In the genomic region with DNA sequence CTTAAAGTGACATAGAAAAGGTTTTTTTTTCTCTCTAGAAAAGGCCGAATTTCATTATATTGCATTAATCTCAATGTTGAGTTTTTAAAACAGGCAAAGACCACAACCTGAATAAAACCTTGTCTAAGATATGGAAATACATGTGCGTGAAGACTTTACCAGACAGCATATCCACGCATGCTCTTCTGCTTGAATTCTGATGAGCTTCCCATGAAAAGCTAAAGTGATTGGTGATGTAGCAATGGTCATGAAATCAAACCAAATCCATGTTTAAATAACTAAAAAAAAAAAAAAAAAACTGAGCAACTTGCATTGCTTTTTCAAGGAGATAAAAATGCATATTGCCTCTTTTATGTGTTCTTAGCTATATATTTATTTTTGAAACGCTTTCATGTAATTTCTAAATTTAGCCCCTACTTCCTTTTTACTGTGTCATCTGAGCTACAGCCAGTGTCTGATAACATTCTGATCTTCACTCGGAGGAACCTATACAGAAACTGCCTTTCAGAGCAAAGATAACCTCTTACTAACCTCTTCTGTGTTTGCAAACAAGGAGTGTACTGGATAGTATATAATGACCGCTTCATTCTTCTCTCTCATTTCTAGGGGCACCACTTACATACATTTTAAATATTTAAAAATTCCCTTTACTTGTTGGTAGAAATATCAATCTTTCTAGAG, we compare ENCODE assay signal across 10 cellular contexts.
DNase-seq lines count a peak whose midpoint lies in the region; ATAC-seq and TF ChIP-seq lines count a peak whose summit lies in the region.
"Had no signal": no experiment of that assay in that cellular context is flagged by ENCODE, and none has a peak within 500 bp of the region (broad histone marks: within the 10 kb centered on the region; RNA-seq: fewer than 3 reads in every experiment).

No MANE protein-coding gene starts in this region.

- intact Hi-C loops in activated CD8-positive, alpha-beta T cell treated with anti-CD3 and anti-CD28 coated beads for 36 hours (cut with micrococcal nuclease), result no loop called here

- no peak for TF ChIP-seq CTCF in activated CD8-positive, alpha-beta T cell treated with anti-CD3 and anti-CD28 coated beads for 36 hours (IDR thresholded peaks at IDR 0.05)

- peak overlapping the region; percentile 78 for H3K27ac Mint-ChIP-seq in activated naive CD4-positive, alpha-beta T cell treated with anti-CD3 and anti-CD28 coated beads, Interleukin-2, amount 50 U/mL, for 24 hours
- peak overlapping the region in 1 of 2 donors; percentile 37 for H3K27ac Mint-ChIP-seq in activated naive CD4-positive, alpha-beta T cell treated with anti-CD3 and anti-CD28 coated beads, Interleukin-2, amount 50 U/mL, for 72 hours
- H3K27ac Mint-ChIP-seq in activated CD8-positive, alpha-beta T cell treated with anti-CD3 and anti-CD28 coated beads for 36 hours, result peak overlapping the region; percentile 51

- ATAC-seq in activated naive CD4-positive, alpha-beta T cell treated with anti-CD3 and anti-CD28 coated beads, Interleukin-2, amount 50 U/mL, for 72 hours, result no peak
- ATAC-seq in HG03442 (IDR thresholded peaks at IDR 0.05; ENCODE audit: unreplicated experiment) (peak; percentile 89), HG02571 (IDR thresholded peaks at IDR 0.05; ENCODE audit: unreplicated experiment) (no peak)
- no peak for ATAC-seq in activated CD8-positive, alpha-beta T cell treated with anti-CD3 and anti-CD28 coated beads for 36 hours

- CTCF ChIA-PET in activated CD8-positive, alpha-beta T cell treated with anti-CD3 and anti-CD28 coated beads for 36 hours (lab: Charles Lee), result interaction anchor here (0.7 to 2.2 kb wide), 2 partner anchors 14 to 370 kb away, joined by 3 to 7 read pairs; no protein-coding TSS in a partner anchor

- peak overlapping the region; percentile 63 for H3K4me3 Mint-ChIP-seq in activated naive CD4-positive, alpha-beta T cell treated with anti-CD3 and anti-CD28 coated beads, Interleukin-2, amount 50 U/mL, for 24 hours
- no peak overlapping the region for H3K4me3 Mint-ChIP-seq in activated CD8-positive, alpha-beta T cell treated with anti-CD3 and anti-CD28 coated beads for 36 hours

- H3K27me3 Mint-ChIP-seq in activated naive CD4-positive, alpha-beta T cell treated with anti-CD3 and anti-CD28 coated beads, Interleukin-2, amount 50 U/mL, for 24 hours, result no peaks in the 10 kb centered on the region
- H3K27me3 Mint-ChIP-seq in activated CD8-positive, alpha-beta T cell treated with anti-CD3 and anti-CD28 coated beads for 36 hours, result no peaks in the 10 kb centered on the region

- DNase-seq in activated naive CD4-positive, alpha-beta T cell treated with anti-CD3 and anti-CD28 coated beads, Interleukin-2, amount 50 U/mL, for 72 hours (ENCODE audit: low spot score in 2 of 2), result no peak
- DNase-seq in activated CD8-positive, alpha-beta T cell treated with anti-CD3 and anti-CD28 coated beads for 36 hours, result no peak
- DNase-seq in NCI-H82 (lab: John Stamatoyannopoulos, UW) (no peak), GM03348 (ENCODE audit: low spot score) (no peak), DMS153 treated with DMSO at 0.1 percent for 48 hours (lab: John Stamatoyannopoulos, UW; ENCODE audit: unreplicated experiment) (no peak)
- DNase-seq: NCI-H345; stimulated activated naive CD4-positive, alpha-beta T cell treated with Interleukin-2 at 50 U/mL for 16 hours had no signal

- H3K9me3 Mint-ChIP-seq in activated naive CD4-positive, alpha-beta T cell treated with anti-CD3 and anti-CD28 coated beads, Interleukin-2, amount 50 U/mL, for 24 hours, result no peaks in the 10 kb centered on the region
- no peaks in the 10 kb centered on the region for H3K9me3 Mint-ChIP-seq in activated naive CD4-positive, alpha-beta T cell treated with anti-CD3 and anti-CD28 coated beads, Interleukin-2, amount 50 U/mL, for 72 hours
- H3K9me3 Mint-ChIP-seq in activated CD8-positive, alpha-beta T cell treated with anti-CD3 and anti-CD28 coated beads for 36 hours, result no peaks in the 10 kb centered on the region

- POLR2A ChIA-PET in activated CD8-positive, alpha-beta T cell treated with anti-CD3 and anti-CD28 coated beads for 36 hours (lab: Charles Lee), result no interaction called here

- H3K36me3 Mint-ChIP-seq in activated naive CD4-positive, alpha-beta T cell treated with anti-CD3 and anti-CD28 coated beads, Interleukin-2, amount 50 U/mL, for 24 hours, result peaks cover 2% of the 10 kb centered on the region
- peaks cover 0 to 6% of the 10 kb centered on the region in 2 donors for H3K36me3 Mint-ChIP-seq in activated naive CD4-positive, alpha-beta T cell treated with anti-CD3 and anti-CD28 coated beads, Interleukin-2, amount 50 U/mL, for 72 hours
- H3K36me3 Mint-ChIP-seq in activated CD8-positive, alpha-beta T cell treated with anti-CD3 and anti-CD28 coated beads for 36 hours (ENCODE audit: low read depth), result peaks cover 2% of the 10 kb centered on the region

- peaks cover 46% of the 10 kb centered on the region for H3K4me1 Mint-ChIP-seq in activated naive CD4-positive, alpha-beta T cell treated with anti-CD3 and anti-CD28 coated beads, Interleukin-2, amount 50 U/mL, for 24 hours
- peaks cover 44% of the 10 kb centered on the region for H3K4me1 Mint-ChIP-seq in activated CD8-positive, alpha-beta T cell treated with anti-CD3 and anti-CD28 coated beads for 36 hours (ENCODE audit: low read depth)
